14 cellular contexts compared by ENCODE assay signal in the genomic region with DNA sequence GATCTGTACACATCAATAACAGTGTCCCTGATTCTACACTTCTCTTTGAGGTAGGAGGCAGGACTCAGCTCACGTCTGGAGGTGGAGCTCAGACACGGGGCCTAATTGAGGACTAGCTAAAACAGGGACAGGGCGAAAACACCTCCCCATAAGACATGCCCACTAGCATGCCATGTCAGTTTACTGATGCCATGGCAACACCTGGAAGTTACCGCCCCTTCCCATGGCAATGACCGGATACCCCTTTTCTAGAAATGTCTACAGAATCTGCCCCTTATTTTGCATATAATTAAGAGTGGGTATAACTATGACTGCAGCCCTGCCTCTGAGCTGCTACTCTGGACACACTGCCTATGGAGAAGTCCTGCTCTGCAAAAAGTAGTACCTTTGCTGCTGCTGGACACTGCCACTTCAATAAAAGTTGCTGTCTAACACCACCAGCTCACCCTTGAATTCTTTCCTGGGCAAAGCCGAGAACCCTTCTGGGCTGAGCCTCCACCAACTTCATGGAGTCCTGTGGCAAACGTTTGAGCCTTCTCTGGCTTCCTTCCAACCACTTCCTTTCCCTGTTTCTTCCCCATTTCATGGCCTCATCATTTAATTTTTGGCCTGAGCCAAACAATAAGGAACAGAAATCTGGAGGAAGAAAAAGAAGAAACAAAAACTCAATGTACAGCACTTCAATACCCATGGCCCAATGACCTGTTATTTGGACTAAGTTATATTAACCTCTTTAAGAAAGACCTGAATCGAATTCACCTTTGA. TPM values are rescaled to one million over a fixed set of nuclear protein-coding genes. Genes with fewer than 3 reads are reported as not detected.
DNase-seq lines count a peak whose midpoint lies in the region; ATAC-seq, FAIRE-seq and TF ChIP-seq lines count a peak whose summit lies in the region.
"Had no signal": no experiment of that assay in that cellular context is flagged by ENCODE, and none has a peak within 500 bp of the region (broad histone marks: within the 10 kb centered on the region; RNA-seq: fewer than 3 reads in every experiment).

No MANE protein-coding gene starts in this region.

- H3K4me3 ChIP-seq in GM12865 (ENCODE audit: low read depth, low read length) (no peak overlapping the region), SK-N-MC (0 out of 2 replicates have a peak overlapping the region, but pooled peaks have one; percentile 1), kidney (ENCODE audit: low read length in 2 of 2) (no peak overlapping the region)
- H3K4me3 ChIP-seq: cardiac muscle cell, GM12878 had no signal

- peak overlapping the region; percentile 75 for H3K27ac ChIP-seq in SK-N-MC
- no peak overlapping the region for H3K27ac ChIP-seq in kidney (ENCODE audit: low read depth in 2 of 2, low read length in 2 of 2)
- H3K27ac ChIP-seq: cardiac muscle cell had no signal

- H3K4me1 ChIP-seq in kidney (ENCODE audit: control insufficient read depth in 1 of 2, insufficient read depth in 1 of 2, low read depth in 1 of 2, low read length in 2 of 2) = peaks cover 0 to 5% of the 10 kb centered on the region in 2 donors

- intact Hi-C loops in kidney (cut with DNase I) = no loop called here

- no peak for FAIRE-seq in kidney (lab: Jason Lieb, UNC)
- FAIRE-seq: GM12878 had no signal

- TF ChIP-seq CTCF in GM12865 (IDR thresholded peaks at IDR 0.05; ENCODE audit: insufficient read depth, low read depth, low read length, missing control alignments) = no peak
- no peak for TF ChIP-seq CTCF in kidney (IDR thresholded peaks at IDR 0.05; ENCODE audit: borderline replicate concordance, extremely low read depth, insufficient read depth)

- no peaks in the 10 kb centered on the region for H3K36me3 ChIP-seq in SK-N-MC (ENCODE audit: insufficient read depth, low read length)
- H3K36me3 ChIP-seq in kidney (ENCODE audit: control insufficient read depth in 1 of 2, insufficient read depth in 2 of 2, low read length in 2 of 2) = no peaks in the 10 kb centered on the region
- H3K36me3 ChIP-seq: cardiac muscle cell had no signal

- H3K9ac ChIP-seq in SK-N-MC (ENCODE audit: insufficient read length) = peak overlapping the region; percentile 1
- no peak overlapping the region for H3K9ac ChIP-seq in kidney (ENCODE audit: low read length in 2 of 2)

- H3K9me3 ChIP-seq in SK-N-MC (ENCODE audit: low read depth, low read length) = no peaks in the 10 kb centered on the region
- no peaks in the 10 kb centered on the region for H3K9me3 ChIP-seq in kidney (ENCODE audit: control insufficient read depth in 1 of 2, low read length in 2 of 2)

- peak; percentile 69 to 73 for DNase-seq in AML-193 (lab: John Stamatoyannopoulos, UW)
- DNase-seq in GM12865 (ENCODE audit: low read depth) = peak; percentile 57
- no peak for DNase-seq in SK-N-MC (ENCODE audit: low read depth, low spot score)
- peak; percentile 11 for DNase-seq in fibroblast of peridontal ligament (ENCODE audit: extremely low read depth)
- DNase-seq in NCI-H1436 (lab: John Stamatoyannopoulos, UW) = no peak
- DNase-seq in kidney = no peak
- DNase-seq: activated CD8-positive, alpha-beta memory T cell treated with anti-CD3 and anti-CD28 coated beads, Interleukin-2, amount 50 U/mL, for 48 hours; activated naive CD4-positive, alpha-beta T cell treated with anti-CD3 and anti-CD28 coated beads, Interleukin-2, amount 50 U/mL, for 16 hours; NCI-H2081 treated with DMSO at 0.1 percent for 48 hours; SHP77 had no signal

- ATAC-seq in HG03097 (IDR thresholded peaks at IDR 0.05; ENCODE audit: low FRiP score, unreplicated experiment) (no peak), HG03439 (IDR thresholded peaks at IDR 0.05; ENCODE audit: unreplicated experiment) (no peak)
- ATAC-seq: GM12878 had no signal

RNA-seq across cellular contexts. Expression of a gene that starts 21.0 kb away (rescaled TPM):
- total RNA-seq in kidney = 161 TPM
- polyA plus RNA-seq in kidney (ENCODE audit: insufficient read depth, low read depth, low replicate concordance) = 469 TPM

RNA-seq across cellular contexts. Expression of a gene that starts 31.6 kb away (rescaled TPM):
- total RNA-seq in kidney = 49.0 TPM
- polyA plus RNA-seq in kidney (ENCODE audit: insufficient read depth, low read depth, low replicate concordance) = 30.1 TPM

Comparison
In these comparisons a context has a peak if more than half of its experiments do, and no peak if none do; other contexts are left out.
1. DNase-seq: peak in AML-193 (2 of 2), GM12865 (single experiment) and fibroblast of peridontal ligament (single experiment); none in SK-N-MC (single experiment), NCI-H1436 (single experiment) and kidney (single experiment).